9 cellular contexts compared by ENCODE assay signal in the genomic region with DNA sequence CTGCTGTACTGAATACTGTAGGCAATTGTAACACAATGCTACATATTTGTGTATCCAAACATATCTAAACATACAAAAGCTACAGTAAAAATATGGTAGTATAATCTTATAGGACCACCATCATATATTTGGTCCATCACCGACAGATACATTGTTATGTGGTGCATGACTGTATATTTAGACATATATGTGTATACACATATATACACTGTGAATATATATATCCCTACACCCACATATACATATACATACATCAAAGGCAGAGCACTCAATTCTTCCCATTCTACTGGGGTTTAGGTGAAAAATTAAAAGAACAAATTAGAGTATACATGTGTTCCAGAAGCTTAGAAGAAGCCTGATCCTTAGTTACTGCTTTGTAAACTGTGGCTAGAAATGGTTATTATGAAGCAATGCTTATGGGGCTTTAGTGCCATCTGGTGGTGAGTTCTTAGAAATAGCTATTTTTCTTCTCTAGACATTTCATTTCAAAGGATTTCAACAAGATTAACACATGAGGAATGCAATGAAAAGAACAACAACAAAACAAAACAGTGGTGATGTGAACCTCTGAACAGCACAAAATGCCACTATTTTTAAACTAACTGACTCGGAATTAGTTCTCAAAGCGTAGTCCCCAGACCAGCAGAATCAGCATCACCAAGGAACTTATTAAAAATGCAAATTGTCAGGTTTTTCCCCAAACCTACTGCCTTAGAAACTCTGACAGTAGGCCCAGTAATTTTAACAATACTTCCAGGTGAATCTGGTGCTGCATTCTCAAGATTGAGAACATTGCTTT. TPM values are rescaled to one million over a fixed set of nuclear protein-coding genes. Genes with fewer than 3 reads are reported as not detected.
A peak's percentile ranks its signal among the peaks of the same experiment; 100 is the strongest.
DNase-seq lines count a peak whose midpoint lies in the region; ATAC-seq and TF ChIP-seq lines count a peak whose summit lies in the region.
"Had no signal": no experiment of that assay in that cellular context is flagged by ENCODE, and none has a peak within 500 bp of the region (broad histone marks: within the 10 kb centered on the region; RNA-seq: fewer than 3 reads in every experiment).

No MANE protein-coding gene starts in this region.

- peak; percentile 30 for DNase-seq in NCI-H2196 (lab: John Stamatoyannopoulos, UW; ENCODE audit: unreplicated experiment)
- DNase-seq in NCI-H2196 treated with DMSO at 0.1 percent for 48 hours (lab: John Stamatoyannopoulos, UW; ENCODE audit: unreplicated experiment) = no peak
- peak; percentile 32 for DNase-seq in HCT116 (ENCODE audit: low read depth, low spot score)
- DNase-seq in NCI-H446 treated with DMSO at 0.1 percent for 48 hours (lab: John Stamatoyannopoulos, UW) = peak; percentile 23
- DNase-seq in MCF 10A (ENCODE audit: unreplicated experiment) = peak; percentile 50
- no peak for DNase-seq in lower lobe of right lung
- no peak for DNase-seq in NK-92 treated with Interleukin-12 subunit alpha and Interleukin-12 subunit beta, amount 100 ng/mL, for 24 hours (lab: John Stamatoyannopoulos, UW)
- DNase-seq in activated T-cell treated with anti-CD3 and anti-CD28 coated beads, Interleukin-2, amount 50 U/mL, for 24 hours = no peak

- no peaks in the 10 kb centered on the region for H3K79me2 ChIP-seq in HCT116 (ENCODE audit: insufficient read depth, low read length)

- H3K27ac ChIP-seq in HCT116 (ENCODE audit: low read depth, low read length) (no peak overlapping the region), lower lobe of right lung (no peak overlapping the region)

- no peak overlapping the region for H3K9ac ChIP-seq in HCT116 (ENCODE audit: low read length)

- no peak overlapping the region for H3K4me3 Mint-ChIP-seq in MCF 10A (ENCODE audit: unreplicated experiment)
- H3K4me3 Mint-ChIP-seq in activated T-cell treated with anti-CD3 and anti-CD28 coated beads, Interleukin-2, amount 50 U/mL, for 24 hours = no peak overlapping the region

- CTCF ChIA-PET in HCT116 (lab: Charles Lee) (interaction anchor here (0.6 to 2.0 kb wide), 17 partner anchors 9 to 194 kb away, joined by 3 to 11 read pairs (median 3); no protein-coding TSS in a partner anchor), MCF 10A (lab: Yijun Ruan, JAX) (interaction anchor here (0.6 to 3.8 kb wide), 45 partner anchors 9 to 1027 kb away, joined by 3 to 39 read pairs (median 5); no protein-coding TSS in a partner anchor)

- H3K36me3 Mint-ChIP-seq in MCF 10A (ENCODE audit: insufficient read depth, unreplicated experiment) = no peaks in the 10 kb centered on the region
- no peaks in the 10 kb centered on the region for H3K36me3 Mint-ChIP-seq in activated T-cell treated with anti-CD3 and anti-CD28 coated beads, Interleukin-2, amount 50 U/mL, for 24 hours (ENCODE audit: low read depth)
- H3K36me3 Mint-ChIP-seq: activated naive CD4-positive, alpha-beta T cell treated with anti-CD3 and anti-CD28 coated beads, Interleukin-2, amount 50 U/mL, for 72 hours had no signal

- no peak overlapping the region for H3K4me2 ChIP-seq in HCT116 (ENCODE audit: low read length)

- TF ChIP-seq RAD21 in HCT116 (IDR thresholded peaks at IDR 0.05; ENCODE audit: low read depth) = peak; percentile 59

- BruUV-seq in HCT116 (replicated peaks; lab: Mats Ljungman, UMichigan) (no TSS peak), MCF 10A (replicated peaks; lab: Mats Ljungman, UMichigan) (no TSS peak)

- RAD21 ChIA-PET in HCT116 (lab: Charles Lee; ENCODE audit: low non-redundant PET in 1 of 2, low total read pairs in 2 of 2, uncharacterized antibody in 2 of 2, unreplicated experiment in 2 of 2) = interaction anchor here (0.6 to 0.9 kb wide), 3 partner anchors 14 to 184 kb away, joined by 3 read pairs; no protein-coding TSS in a partner anchor

- H3K9me3 Mint-ChIP-seq in MCF 10A (ENCODE audit: unreplicated experiment) = no peaks in the 10 kb centered on the region
- no peaks in the 10 kb centered on the region for H3K9me3 Mint-ChIP-seq in activated T-cell treated with anti-CD3 and anti-CD28 coated beads, Interleukin-2, amount 50 U/mL, for 24 hours
- H3K9me3 Mint-ChIP-seq: activated naive CD4-positive, alpha-beta T cell treated with anti-CD3 and anti-CD28 coated beads, Interleukin-2, amount 50 U/mL, for 72 hours had no signal

- H3K4me1 Mint-ChIP-seq in MCF 10A (ENCODE audit: insufficient read depth, unreplicated experiment) = peaks cover 9% of the 10 kb centered on the region
- no peaks in the 10 kb centered on the region for H3K4me1 Mint-ChIP-seq in activated T-cell treated with anti-CD3 and anti-CD28 coated beads, Interleukin-2, amount 50 U/mL, for 24 hours (ENCODE audit: low read depth)

- peak; percentile 74 for ATAC-seq in HCT116
- peak in 1 of 2 donors; percentile 59 for ATAC-seq in lower lobe of right lung

- TF ChIP-seq POLR2A in HCT116 (IDR thresholded peaks at IDR 0.05; ENCODE audit: borderline replicate concordance, extremely low read depth, insufficient read depth, insufficient read length) = no peak

- H3K4me1 ChIP-seq in HCT116 (ENCODE audit: control insufficient read depth in 1 of 2, insufficient read depth in 2 of 2, low read length in 2 of 2) (no peaks in the 10 kb centered on the region), lower lobe of right lung (no peaks in the 10 kb centered on the region)

- POLR2A ChIA-PET in HCT116 (lab: Charles Lee) = no interaction called here
- POLR2A ChIA-PET in MCF 10A (lab: Yijun Ruan, JAX) = no interaction called here

- no peak overlapping the region for H3K27ac Mint-ChIP-seq in MCF 10A (ENCODE audit: low read depth, unreplicated experiment)
- no peak overlapping the region for H3K27ac Mint-ChIP-seq in activated T-cell treated with anti-CD3 and anti-CD28 coated beads, Interleukin-2, amount 50 U/mL, for 24 hours
- H3K27ac Mint-ChIP-seq: activated naive CD4-positive, alpha-beta T cell treated with anti-CD3 and anti-CD28 coated beads, Interleukin-2, amount 50 U/mL, for 72 hours had no signal

- H3K9me3 ChIP-seq in HCT116 (ENCODE audit: control insufficient read depth in 1 of 2, insufficient read depth in 1 of 2, low read depth in 1 of 2, low read length in 2 of 2) (no peaks in the 10 kb centered on the region), lower lobe of right lung (no peaks in the 10 kb centered on the region)

- H4K20me1 ChIP-seq in HCT116 (ENCODE audit: insufficient read depth) = no peaks in the 10 kb centered on the region

- no peaks in the 10 kb centered on the region for H3K9me2 ChIP-seq in HCT116 (ENCODE audit: insufficient read depth)

- no peak overlapping the region for H2AFZ ChIP-seq in HCT116 (ENCODE audit: low read depth, low read length, poor library complexity, severe bottlenecking)

- H3K27me3 Mint-ChIP-seq in MCF 10A (ENCODE audit: insufficient read depth, unreplicated experiment) = peaks cover 40% of the 10 kb centered on the region
- H3K27me3 Mint-ChIP-seq in activated T-cell treated with anti-CD3 and anti-CD28 coated beads, Interleukin-2, amount 50 U/mL, for 24 hours = peaks cover 39% of the 10 kb centered on the region

- no peak overlapping the region for H3K4me3 ChIP-seq in HCT116 (replicated peaks in 1 of 2; ENCODE audit: low read depth in 1 of 2, low read length in 2 of 2)
- H3K4me3 ChIP-seq in lower lobe of right lung = no peak overlapping the region

- intact Hi-C loops in HCT116 (cut with micrococcal nuclease) = loop anchor here (1.0 kb wide), 1 partner anchor 1233 kb away; no protein-coding TSS in a partner anchor
- intact Hi-C loops in MCF 10A (cut with micrococcal nuclease) = no loop called here
- intact Hi-C loops in lower lobe of right lung (cut with DNase I) = no loop called here

- H3K36me3 ChIP-seq in HCT116 (ENCODE audit: control insufficient read depth in 1 of 2, insufficient read depth in 2 of 2, low read length in 2 of 2) (no peaks in the 10 kb centered on the region), lower lobe of right lung (no peaks in the 10 kb centered on the region)

- H3K27me3 ChIP-seq in HCT116 (ENCODE audit: insufficient read depth, low read length) (peaks cover 48% of the 10 kb centered on the region; the same call in 1 of the 2 replicates), lower lobe of right lung (ENCODE audit: low read depth) (no peaks in the 10 kb centered on the region)

- peak; percentile 32 to 76 (median 60); a peak in 5 of 6 replicates for TF ChIP-seq CTCF in HCT116 (IDR thresholded peaks at IDR 0.05 in 2 of 3, conservative IDR thresholded peaks at IDR 0.05 in 1 of 3; ENCODE audit: borderline replicate concordance in 1 of 3, insufficient read depth in 1 of 3, low read depth in 2 of 3, low read length in 2 of 3)
- TF ChIP-seq CTCF in MCF 10A (IDR thresholded peaks at IDR 0.05; ENCODE audit: unreplicated experiment) = peak; percentile 49
- peak; percentile 55 for TF ChIP-seq CTCF in lower lobe of right lung (IDR thresholded peaks at IDR 0.05)

TF ChIP-seq in HCT116, 20 proteins besides CTCF, POLR2A, EP300 and RAD21 (continues in another document):
- TF ChIP-seq CBX3 (IDR thresholded peaks at IDR 0.05; ENCODE audit: low read depth) (no peak), EZH2phosphoT487 (IDR thresholded peaks at IDR 0.05; ENCODE audit: borderline replicate concordance) (no peak), ZFX (IDR thresholded peaks at IDR 0.05) (no peak), SIN3A (IDR thresholded peaks at IDR 0.05; ENCODE audit: low read depth) (no peak), FOSL1 (IDR thresholded peaks at IDR 0.05; ENCODE audit: low read depth) (no peak), POLR2AphosphoS5 (IDR thresholded peaks at IDR 0.05; ENCODE audit: low read depth, low read length) (no peak), TCF7L2 (IDR thresholded peaks at IDR 0.05; ENCODE audit: borderline replicate concordance, extremely low read depth, insufficient read depth, insufficient read length) (no peak)
- TF ChIP-seq, protein P1, sequence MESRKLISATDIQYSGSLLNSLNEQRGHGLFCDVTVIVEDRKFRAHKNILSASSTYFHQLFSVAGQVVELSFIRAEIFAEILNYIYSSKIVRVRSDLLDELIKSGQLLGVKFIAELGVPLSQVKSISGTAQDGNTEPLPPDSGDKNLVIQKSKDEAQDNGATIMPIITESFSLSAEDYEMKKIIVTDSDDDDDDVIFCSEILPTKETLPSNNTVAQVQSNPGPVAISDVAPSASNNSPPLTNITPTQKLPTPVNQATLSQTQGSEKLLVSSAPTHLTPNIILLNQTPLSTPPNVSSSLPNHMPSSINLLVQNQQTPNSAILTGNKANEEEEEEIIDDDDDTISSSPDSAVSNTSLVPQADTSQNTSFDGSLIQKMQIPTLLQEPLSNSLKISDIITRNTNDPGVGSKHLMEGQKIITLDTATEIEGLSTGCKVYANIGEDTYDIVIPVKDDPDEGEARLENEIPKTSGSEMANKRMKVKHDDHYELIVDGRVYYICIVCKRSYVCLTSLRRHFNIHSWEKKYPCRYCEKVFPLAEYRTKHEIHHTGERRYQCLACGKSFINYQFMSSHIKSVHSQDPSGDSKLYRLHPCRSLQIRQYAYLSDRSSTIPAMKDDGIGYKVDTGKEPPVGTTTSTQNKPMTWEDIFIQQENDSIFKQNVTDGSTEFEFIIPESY (IDR thresholded peaks at IDR 0.05; ENCODE audit: extremely low read depth, insufficient replicate concordance, low read length) = no peak
- TF ChIP-seq, protein P2, sequence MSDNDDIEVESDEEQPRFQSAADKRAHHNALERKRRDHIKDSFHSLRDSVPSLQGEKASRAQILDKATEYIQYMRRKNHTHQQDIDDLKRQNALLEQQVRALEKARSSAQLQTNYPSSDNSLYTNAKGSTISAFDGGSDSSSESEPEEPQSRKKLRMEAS (IDR thresholded peaks at IDR 0.05) = no peak

RNA-seq across cellular contexts. Expression of a gene that starts 38.0 kb away (rescaled TPM):
- total RNA-seq in HCT116 (2021; ENCODE audit: unreplicated experiment) = not detected
- polyA plus RNA-seq in HCT116 (2012) = not detected in 2 replicates
- not detected in 2 replicates for total RNA-seq in MCF 10A (2022)
- 0.09 TPM for total RNA-seq in lower lobe of right lung
- total RNA-seq: activated naive CD4-positive, alpha-beta T cell treated with anti-CD3 and anti-CD28 coated beads, Interleukin-2, amount 50 U/mL, for 72 hours had no signal

Comparison
In these comparisons a context has a peak if more than half of its experiments do, and no peak if none do; other contexts are left out.
1. DNase-seq: peak in NCI-H2196 (single experiment), HCT116 (single experiment), NCI-H446 treated with DMSO at 0.1 percent for 48 hours (single experiment) and MCF 10A (single experiment); none in NCI-H2196 treated with DMSO at 0.1 percent for 48 hours (single experiment), lower lobe of right lung (single experiment), NK-92 treated with Interleukin-12 subunit alpha and Interleukin-12 subunit beta, amount 100 ng/mL, for 24 hours (single experiment) and activated T-cell treated with anti-CD3 and anti-CD28 coated beads, Interleukin-2, amount 50 U/mL, for 24 hours (single experiment).
2. Peak in every context shown above with its lines, with median percentiles within 50 percentile points of each other: CTCF ChIP-seq.